ENCODE assay signal across 1 cellular context in genomic region chr11:44057340-44057739, GRCh38.
TF ChIP-seq lines count a peak whose summit lies in the region.

No MANE protein-coding gene starts in this region.

TF ChIP-seq in K562, 482 proteins besides CTCF, POLR2A, EP300 and RAD21:
- TF ChIP-seq NFIC (IDR thresholded peaks at IDR 0.05) = peak; percentile 30; the same call in 1 of the 2 replicates
- no peak for TF ChIP-seq ZNF511 (CRISPR knock-in tag; IDR thresholded peaks at IDR 0.05)
